ENCODE assay signal across 8 cellular contexts in genomic region chr16:27232061-27232841, GRCh38. TPM values are rescaled to one million over a fixed set of nuclear protein-coding genes. Genes with fewer than 3 reads are reported as not detected.
DNase-seq lines count a peak whose midpoint lies in the region; ATAC-seq, FAIRE-seq and TF ChIP-seq lines count a peak whose summit lies in the region.

No MANE protein-coding gene starts in this region.

- no peak for TF ChIP-seq EP300 in tibial nerve (IDR thresholded peaks at IDR 0.05)

- H3K9me3 ChIP-seq in mucosa of rectum (ENCODE audit: control insufficient read depth in 2 of 2, low read length in 2 of 2) (no peaks in the 10 kb centered on the region), tibial nerve (no peaks in the 10 kb centered on the region)

- no peak for TF ChIP-seq POLR2A in tibial nerve (IDR thresholded peaks at IDR 0.05)

- H3K36me3 ChIP-seq in mucosa of rectum (ENCODE audit: control insufficient read depth in 2 of 2, insufficient read depth in 2 of 2, low read length in 2 of 2), result peaks cover 0 to 8% of the 10 kb centered on the region in 2 donors
- H3K36me3 ChIP-seq in tibial nerve, result peaks cover 0 to 50% (median 0%) of the 10 kb centered on the region in 3 donors

- H3K27ac ChIP-seq in VCaP (peak overlapping the region; percentile 90), mucosa of rectum (ENCODE audit: low read depth in 2 of 2, low read length in 2 of 2) (peak overlapping the region; percentile 48 to 71), tibial nerve (peak overlapping the region in 1 of 4 donors; percentile 38)

- 81 to 84% methylated on average over 24 of the region's 24 CpGs for WGBS in tibial nerve, 2 donors

- ATAC-seq in HG02678 (IDR thresholded peaks at IDR 0.05; ENCODE audit: unreplicated experiment), result peak; percentile 68

- H3K9ac ChIP-seq in mucosa of rectum (ENCODE audit: low read depth in 1 of 2, low read length in 2 of 2), result peak overlapping the region in 1 of 2 donors; percentile 27

- TF ChIP-seq CTCF in VCaP (conservative IDR thresholded peaks at IDR 0.05), result no peak
- TF ChIP-seq CTCF in tibial nerve (IDR thresholded peaks at IDR 0.05), result no peak

- DNase-seq in GDM1 (lab: John Stamatoyannopoulos, UW), result peak; percentile 40
- no peak for DNase-seq in NCI-H1048 (lab: John Stamatoyannopoulos, UW)
- no peak for DNase-seq in frontal cortex (ENCODE audit: low spot score in 2 of 2)
- DNase-seq in tibial nerve (ENCODE audit: low spot score in 2 of 2), result no peak
- DNase-seq in activated CD4-positive, CD25-positive, alpha-beta regulatory T cell (lab: John Stamatoyannopoulos, UW), result no peak

- H3K4me1 ChIP-seq in mucosa of rectum (ENCODE audit: control insufficient read depth in 2 of 2, insufficient read depth in 2 of 2, low read length in 2 of 2), result peaks cover 72% of the 10 kb centered on the region in 2 donors
- peaks cover 0 to 47% (median 26%) of the 10 kb centered on the region in 4 donors for H3K4me1 ChIP-seq in tibial nerve

- FAIRE-seq in frontal cortex (lab: Jason Lieb, UNC), result no peak

- H3K4me3 ChIP-seq in mucosa of rectum (ENCODE audit: low read length in 2 of 2) (no peak overlapping the region), tibial nerve (no peak overlapping the region)

- no peaks in the 10 kb centered on the region for H3K27me3 ChIP-seq in mucosa of rectum (ENCODE audit: control insufficient read depth in 2 of 2, insufficient read depth in 2 of 2, low read length in 2 of 2)
- no peaks in the 10 kb centered on the region for H3K27me3 ChIP-seq in tibial nerve

RNA-seq across cellular contexts. Expression of gene KDM8, which starts 28.9 kb away (rescaled TPM):
- total RNA-seq in frontal cortex (3.3 TPM), tibial nerve (1 to 10 TPM; 2.3 to 7.6 (median 4.8) TPM)

RNA-seq across cellular contexts. Expression of gene NSMCE1, which starts 36.3 kb away (rescaled TPM):
- 35.1 TPM for total RNA-seq in frontal cortex
- 10 to 100 TPM; 27.7 to 41.4 (median 31.5) TPM for total RNA-seq in tibial nerve
